ENCODE assay signal across 8 cellular contexts in genomic region chr1:104780470-104781078, GRCh38.
A peak's percentile ranks its signal among the peaks of the same experiment; 100 is the strongest.
DNase-seq lines count a peak whose midpoint lies in the region; ATAC-seq and TF ChIP-seq lines count a peak whose summit lies in the region.

No MANE protein-coding gene starts in this region.

- peak; percentile 23 to 70 (median 58) for TF ChIP-seq CTCF in heart left ventricle (IDR thresholded peaks at IDR 0.05)
- TF ChIP-seq CTCF in mammary epithelial cell (conservative IDR thresholded peaks at IDR 0.05 in 1 of 2, IDR thresholded peaks at IDR 0.05 in 1 of 2; ENCODE audit: extremely low read depth in 1 of 2, insufficient read depth in 1 of 2, low read depth in 1 of 2, low read length in 2 of 2), result peak; percentile 60 to 76
- peak in 1 of 3 experiments; percentile 25 for TF ChIP-seq CTCF in vagina (IDR thresholded peaks at IDR 0.05)

- no peak overlapping the region for H2BK120ac ChIP-seq in mesendoderm (ENCODE audit: low read depth, low read length)

- H3K27me3 ChIP-seq in heart left ventricle (no peaks in the 10 kb centered on the region), right cardiac atrium (ENCODE audit: control insufficient read depth, insufficient read depth) (no peaks in the 10 kb centered on the region), mammary epithelial cell (ENCODE audit: insufficient read depth, low read length) (no peaks in the 10 kb centered on the region), mesendoderm (ENCODE audit: insufficient read depth, low read length, poor library complexity) (no peaks in the 10 kb centered on the region), vagina (no peaks in the 10 kb centered on the region)

- dilution Hi-C loops in mammary epithelial cell (cut with HindIII; ENCODE audit: low sequenced_read_pairs), result no loop called here

- no peaks in the 10 kb centered on the region for H3K79me2 ChIP-seq in mammary epithelial cell (ENCODE audit: insufficient read depth, low read length)
- H3K79me2 ChIP-seq in mesendoderm (ENCODE audit: control insufficient read depth, insufficient read depth, low read length), result no peaks in the 10 kb centered on the region

- no peak for DNase-seq in heart left ventricle
- DNase-seq in right cardiac atrium, result no peak
- peak; percentile 51 to 86 for DNase-seq in NCI-H446 (lab: John Stamatoyannopoulos, UW)
- DNase-seq in mammary epithelial cell, result peak; percentile 1
- DNase-seq in mesendoderm, result peak; percentile 46
- DNase-seq in GM19238 (ENCODE audit: insufficient read length, low spot score), result no peak
- no peak for DNase-seq in vagina (ENCODE audit: extremely low spot score in 2 of 2)

- no peak overlapping the region for H3K23ac ChIP-seq in mesendoderm (ENCODE audit: low read length)

- CTCF ChIA-PET in mammary epithelial cell (lab: Charles Lee; ENCODE audit: low non-redundant PET), result interaction anchor here (0.6 kb wide), 2 partner anchors 21 to 1013 kb away, joined by 4 to 6 read pairs; no protein-coding TSS in a partner anchor

- no peaks in the 10 kb centered on the region for H3K36me3 ChIP-seq in heart left ventricle
- no peaks in the 10 kb centered on the region for H3K36me3 ChIP-seq in mammary epithelial cell (ENCODE audit: insufficient read depth, low read length)
- H3K36me3 ChIP-seq in mesendoderm (ENCODE audit: control insufficient read depth, insufficient read depth, low read length), result no peaks in the 10 kb centered on the region
- H3K36me3 ChIP-seq in vagina, result no peaks in the 10 kb centered on the region

- ATAC-seq in heart left ventricle (no peak), right cardiac atrium (no peak), HG02938 (IDR thresholded peaks at IDR 0.05; ENCODE audit: unreplicated experiment) (peak; percentile 72)

- intact Hi-C loops in heart left ventricle (cut with DNase I) (loop anchor here in 3 of 10 donors (10.0 kb wide), 1 partner anchor 1014 kb away; no protein-coding TSS in a partner anchor), right cardiac atrium (cut with DNase I) (no loop called here), mammary epithelial cell (cut with micrococcal nuclease) (no loop called here), vagina (cut with DNase I) (no loop called here)

- no peak overlapping the region for H3K18ac ChIP-seq in mesendoderm (ENCODE audit: low read length)

- no peak overlapping the region for H4K8ac ChIP-seq in mesendoderm (ENCODE audit: low read depth, low read length)

- H3K79me1 ChIP-seq in mesendoderm (ENCODE audit: low read length), result no peaks in the 10 kb centered on the region

- H2BK15ac ChIP-seq in mesendoderm (replicated peaks; ENCODE audit: low read depth), result no peak overlapping the region

- H3K56ac ChIP-seq in mesendoderm (ENCODE audit: low read length), result no peak overlapping the region

- TF ChIP-seq POLR2A in heart left ventricle (IDR thresholded peaks at IDR 0.05) (no peak), vagina (IDR thresholded peaks at IDR 0.05) (no peak)

- H3K9ac ChIP-seq in mammary epithelial cell (ENCODE audit: insufficient read depth, low read length) (no peak overlapping the region), mesendoderm (ENCODE audit: low read length) (no peak overlapping the region)

- H3K4me2 ChIP-seq in mammary epithelial cell (ENCODE audit: insufficient read depth, low read depth, low read length) (no peak overlapping the region), mesendoderm (ENCODE audit: low read length) (no peak overlapping the region)

- H3K4me1 ChIP-seq in heart left ventricle, result no peaks in the 10 kb centered on the region
- no peaks in the 10 kb centered on the region for H3K4me1 ChIP-seq in right cardiac atrium (ENCODE audit: control insufficient read depth, insufficient read depth, low read length)
- H3K4me1 ChIP-seq in mammary epithelial cell (ENCODE audit: insufficient read depth, low read length), result no peaks in the 10 kb centered on the region
- no peaks in the 10 kb centered on the region for H3K4me1 ChIP-seq in mesendoderm (ENCODE audit: control insufficient read depth, low read depth, low read length)
- no peaks in the 10 kb centered on the region for H3K4me1 ChIP-seq in vagina

- 9 to 13% (median 11%) methylated on average over 6 of the region's 6 CpGs for WGBS in heart left ventricle, 4 donors
- WGBS in right cardiac atrium, result 11% methylated on average over 6 of the region's 6 CpGs
- 15% methylated on average over 6 of the region's 6 CpGs for WGBS in mammary epithelial cell (ENCODE audit: low coverage, missing lambda C conversion rate)
- WGBS in mesendoderm (ENCODE audit: extremely low coverage, insufficient coverage, low lambda C conversion rate), result no CpG with 5 or more reads among the region's 6 CpGs

- H4K5ac ChIP-seq in mesendoderm (ENCODE audit: low read length), result no peak overlapping the region

- no peak overlapping the region for H3K4ac ChIP-seq in mesendoderm (ENCODE audit: low read depth, low read length)

- H3K27ac ChIP-seq in heart left ventricle, result no peak overlapping the region
- no peak overlapping the region for H3K27ac ChIP-seq in right cardiac atrium (ENCODE audit: low read length)
- no peak overlapping the region for H3K27ac ChIP-seq in mammary epithelial cell (ENCODE audit: insufficient read depth, low read depth, low read length)
- no peak overlapping the region for H3K27ac ChIP-seq in mesendoderm (ENCODE audit: low read depth, low read length)
- H3K27ac ChIP-seq in vagina, result no peak overlapping the region

- H3K9me3 ChIP-seq in heart left ventricle (no peaks in the 10 kb centered on the region), right cardiac atrium (ENCODE audit: control insufficient read depth, low read length) (no peaks in the 10 kb centered on the region), mammary epithelial cell (replicated peaks; ENCODE audit: insufficient read depth, low read length) (no peaks in the 10 kb centered on the region), vagina (no peaks in the 10 kb centered on the region)

- H2AK5ac ChIP-seq in mesendoderm (ENCODE audit: low read length), result no peak overlapping the region

- no peak overlapping the region for H2AFZ ChIP-seq in mammary epithelial cell (ENCODE audit: low read depth, low read length)

- H2BK5ac ChIP-seq in mesendoderm (ENCODE audit: low read length), result no peak overlapping the region

- H4K20me1 ChIP-seq in mammary epithelial cell (ENCODE audit: insufficient read depth, low read length), result no peaks in the 10 kb centered on the region

- no TSS peak for BruUV-seq in mammary epithelial cell (replicated peaks; lab: Mats Ljungman, UMichigan)

- H3K4me3 ChIP-seq in heart left ventricle (no peak overlapping the region), right cardiac atrium (ENCODE audit: low read length) (no peak overlapping the region), mammary epithelial cell (replicated peaks in 1 of 3; ENCODE audit: insufficient read depth in 1 of 3, low read depth in 2 of 3, low read length in 3 of 3) (no peak overlapping the region), mesendoderm (ENCODE audit: low read length) (no peak overlapping the region), vagina (no peak overlapping the region)

- in situ Hi-C loops in mammary epithelial cell (cut with MboI; ENCODE audit: low sequenced_read_pairs in 2 of 2), result loop anchor here in 1 of 2 donors (25.0 kb wide), 1 partner anchor 1007 kb away; no protein-coding TSS in a partner anchor

Comparison
In these comparisons a context has a peak if more than half of its experiments do, and no peak if none do; other contexts are left out.
1. DNase-seq: peak in NCI-H446 (2 of 2), mammary epithelial cell (single experiment) and mesendoderm (single experiment); none in heart left ventricle (0 of 5), right cardiac atrium (0 of 3), GM19238 (single experiment) and vagina (0 of 2).